In the genomic region with DNA sequence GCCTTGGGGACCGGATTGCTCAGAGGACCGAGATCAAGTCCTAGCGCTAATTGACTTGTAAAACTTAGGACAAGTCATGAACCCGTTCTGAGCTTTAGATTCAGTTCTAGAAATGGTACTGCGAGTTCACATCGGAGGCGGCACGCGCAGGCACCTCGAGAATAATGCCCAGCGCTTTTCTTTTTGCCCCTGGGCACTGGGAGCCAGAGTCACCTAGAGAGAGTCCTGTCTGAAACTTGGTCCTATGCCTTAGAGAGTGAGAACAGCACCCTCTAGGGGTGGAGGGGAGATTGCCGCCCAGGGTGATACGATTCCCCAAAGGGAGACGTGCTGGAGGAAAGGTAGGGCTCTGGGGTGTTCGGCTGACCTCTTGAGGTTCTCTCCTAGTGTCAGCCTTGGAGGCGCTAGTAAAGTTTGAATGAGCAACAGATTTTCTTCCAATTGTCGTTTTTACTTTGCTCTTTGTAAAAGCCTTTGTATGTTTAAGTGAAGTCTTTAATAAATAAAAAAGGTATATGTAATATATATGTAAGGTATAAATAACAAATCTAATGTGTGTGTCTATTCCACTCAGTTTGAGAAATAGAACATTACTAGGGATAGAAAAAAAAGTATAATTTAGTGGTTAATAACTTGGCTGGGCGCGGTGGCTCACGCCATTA, we compare ENCODE assay signal across 8 cellular contexts. TPM values are rescaled to one million over a fixed set of nuclear protein-coding genes. Genes with fewer than 3 reads are reported as not detected.
DNase-seq lines count a peak whose midpoint lies in the region; ATAC-seq and TF ChIP-seq lines count a peak whose summit lies in the region.

No MANE protein-coding gene starts in this region.

- H3K27ac Mint-ChIP-seq in activated T-helper 17 cell treated with anti-CD3 and anti-CD28 coated beads, Interleukin-2, amount 50 U/mL, for 72 hours, result peak overlapping the region; percentile 99

- H3K36me3 Mint-ChIP-seq in activated T-helper 17 cell treated with anti-CD3 and anti-CD28 coated beads, Interleukin-2, amount 50 U/mL, for 72 hours (ENCODE audit: low read depth), result peaks cover 14% of the 10 kb centered on the region

- H3K4me1 Mint-ChIP-seq in activated T-helper 17 cell treated with anti-CD3 and anti-CD28 coated beads, Interleukin-2, amount 50 U/mL, for 72 hours, result peaks cover 4% of the 10 kb centered on the region

- peak; percentile 88 for DNase-seq in EH (ENCODE audit: low read depth)
- peak; percentile 92 for DNase-seq in H4 (ENCODE audit: low spot score)
- peak; percentile 87 for DNase-seq in LHCN-M2 (ENCODE audit: low read depth)
- DNase-seq in RKO (ENCODE audit: low spot score), result peak; percentile 94
- peak; percentile 76 to 94 for DNase-seq in foreskin fibroblast

- H3K9ac ChIP-seq in stomach smooth muscle (ENCODE audit: low read length in 2 of 2), result peak overlapping the region; percentile 60 to 87

- peak overlapping the region; percentile 53 for H3K27ac ChIP-seq in stomach smooth muscle (ENCODE audit: low read length)

- H3K9me3 ChIP-seq in neuron (ENCODE audit: low read length), result no peaks in the 10 kb centered on the region
- H3K9me3 ChIP-seq in stomach smooth muscle (ENCODE audit: control insufficient read depth in 2 of 2, low read length in 2 of 2), result no peaks in the 10 kb centered on the region

- peaks cover 7% of the 10 kb centered on the region for H3K4me1 ChIP-seq in neuron (ENCODE audit: insufficient read depth, low read length)
- H3K4me1 ChIP-seq in stomach smooth muscle (ENCODE audit: control insufficient read depth, insufficient read depth, low read length), result peaks cover 28% of the 10 kb centered on the region

- peak; percentile 97 for TF ChIP-seq CTCF in foreskin fibroblast (IDR thresholded peaks at IDR 0.05; ENCODE audit: low read depth, low read length)

- no peaks in the 10 kb centered on the region for H3K9me3 Mint-ChIP-seq in activated T-helper 17 cell treated with anti-CD3 and anti-CD28 coated beads, Interleukin-2, amount 50 U/mL, for 72 hours

- no peaks in the 10 kb centered on the region for H3K27me3 Mint-ChIP-seq in activated T-helper 17 cell treated with anti-CD3 and anti-CD28 coated beads, Interleukin-2, amount 50 U/mL, for 72 hours

- H3K4me3 Mint-ChIP-seq in activated T-helper 17 cell treated with anti-CD3 and anti-CD28 coated beads, Interleukin-2, amount 50 U/mL, for 72 hours, result peak overlapping the region; percentile 100

- H3K36me3 ChIP-seq in neuron (ENCODE audit: insufficient read depth, low read length), result peaks cover 6% of the 10 kb centered on the region
- H3K36me3 ChIP-seq in stomach smooth muscle (ENCODE audit: control insufficient read depth in 2 of 2, insufficient read depth in 2 of 2, low read length in 2 of 2), result peaks cover 0 to 4% of the 10 kb centered on the region in 2 donors

- ATAC-seq in activated T-helper 17 cell treated with anti-CD3 and anti-CD28 coated beads, Interleukin-2, amount 50 U/mL, for 72 hours (replicated peaks), result peak; percentile 81

- H3K27me3 ChIP-seq in neuron (ENCODE audit: insufficient read depth, low read length) (no peaks in the 10 kb centered on the region), stomach smooth muscle (ENCODE audit: control insufficient read depth in 1 of 2, insufficient read depth in 2 of 2, low read length in 2 of 2) (no peaks in the 10 kb centered on the region)

- H3K4me3 ChIP-seq in foreskin fibroblast (ENCODE audit: low read depth in 1 of 2, low read length in 2 of 2) (peak overlapping the region; percentile 87 to 100), neuron (ENCODE audit: low read length) (peak overlapping the region; percentile 82), stomach smooth muscle (ENCODE audit: low read length in 2 of 2) (peak overlapping the region; percentile 90 to 97)

- H2AFZ ChIP-seq in neuron (ENCODE audit: low read depth, low read length), result peak overlapping the region; percentile 99

RNA-seq across cellular contexts. Expression of a gene that starts 0.8 kb away (rescaled TPM):
- 19.5 and 21.6 TPM in 2 replicates for total RNA-seq in H4 (2014; rRNA removed; shearing (Covaris generic))
- total RNA-seq in LHCN-M2 (2014; rRNA removed), result 2.9 and 5.2 TPM in 2 replicates
- 3.9 TPM for polyA plus RNA-seq in LHCN-M2 (2012)
- 10 to 100 TPM in 1 of 2 donors, 1 to 10 TPM in 1; 8.0 to 13.6 TPM for total RNA-seq in activated T-helper 17 cell treated with anti-CD3 and anti-CD28 coated beads, Interleukin-2, amount 50 U/mL, for 72 hours

RNA-seq across cellular contexts. Expression of a gene that starts 1.5 kb away (rescaled TPM):
- 98.6 and 110 TPM in 2 replicates for total RNA-seq in H4 (2014; rRNA removed; shearing (Covaris generic))
- total RNA-seq in LHCN-M2 (2014; rRNA removed), result 71.4 and 77.7 TPM in 2 replicates
- polyA plus RNA-seq in LHCN-M2 (2012), result 34.2 TPM
- total RNA-seq in activated T-helper 17 cell treated with anti-CD3 and anti-CD28 coated beads, Interleukin-2, amount 50 U/mL, for 72 hours, result 10 to 100 TPM; 33.4 to 49.9 TPM

RNA-seq across cellular contexts. Expression of a gene that starts 11.1 kb away (rescaled TPM):
- 0.47 and 1.6 TPM in 2 replicates for total RNA-seq in H4 (2014; rRNA removed; shearing (Covaris generic))
- total RNA-seq in LHCN-M2 (2014; rRNA removed), result 0.69 TPM in 1 of 2 replicates, not detected in the other
- 1.3 TPM for polyA plus RNA-seq in LHCN-M2 (2012)
- 1 to 10 TPM in 1 of 2 donors, under 1 TPM in 1; 0.64 to 1.2 TPM for total RNA-seq in activated T-helper 17 cell treated with anti-CD3 and anti-CD28 coated beads, Interleukin-2, amount 50 U/mL, for 72 hours

RNA-seq across cellular contexts. Expression of a gene that starts 20.9 kb away (rescaled TPM):
- not detected in 2 replicates for total RNA-seq in H4 (2014; rRNA removed; shearing (Covaris generic))
- total RNA-seq in LHCN-M2 (2014; rRNA removed), result not detected in 2 replicates
- polyA plus RNA-seq in LHCN-M2 (2012), result not detected
- total RNA-seq in activated T-helper 17 cell treated with anti-CD3 and anti-CD28 coated beads, Interleukin-2, amount 50 U/mL, for 72 hours, result not detected

RNA-seq across cellular contexts. Expression of a gene that starts 25.5 kb away (rescaled TPM):
- total RNA-seq in H4 (2014; rRNA removed; shearing (Covaris generic)), result not detected in 2 replicates
- not detected in 2 replicates for total RNA-seq in LHCN-M2 (2014; rRNA removed)
- not detected for polyA plus RNA-seq in LHCN-M2 (2012)
- not detected for total RNA-seq in activated T-helper 17 cell treated with anti-CD3 and anti-CD28 coated beads, Interleukin-2, amount 50 U/mL, for 72 hours

Comparison
In these comparisons a context has a peak if more than half of its experiments do, and no peak if none do; other contexts are left out.
1. Peak in every context shown above with its lines: DNase-seq, ATAC-seq, H3K4me3 ChIP-seq and H3K27ac ChIP-seq.